In the genomic region with DNA sequence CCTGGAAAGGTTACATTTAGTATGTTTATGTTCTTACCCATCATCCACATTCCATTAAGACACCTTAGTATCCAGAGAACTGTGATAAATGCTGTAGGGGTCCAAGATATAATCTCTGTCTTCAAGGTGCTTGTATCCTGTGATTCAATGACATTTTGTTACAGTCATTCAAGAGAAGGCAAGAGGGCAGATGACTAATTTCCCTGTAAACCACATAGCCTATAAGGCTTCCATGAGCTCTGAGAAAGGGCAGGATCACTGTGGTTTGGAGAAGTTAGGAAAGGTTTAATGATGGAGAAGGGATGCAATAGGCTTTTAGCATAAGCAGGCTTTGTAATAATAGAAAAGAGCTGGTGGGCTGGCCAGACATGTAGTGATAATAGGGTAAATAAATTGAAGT, we compare ENCODE assay signal across 1 cellular context.
A peak's percentile ranks its signal among the peaks of the same experiment; 100 is the strongest.
TF ChIP-seq lines count a peak whose summit lies in the region.

No MANE protein-coding gene starts in this region.

TF ChIP-seq in IMR-90, 13 proteins besides CTCF, POLR2A, EP300 and RAD21:
- TF ChIP-seq FOS (IDR thresholded peaks at IDR 0.05; ENCODE audit: low read depth, low read length) (peak; percentile 66), CEBPB (IDR thresholded peaks at IDR 0.05; ENCODE audit: low read depth, low read length) (peak; percentile 59), NFE2L2 (IDR thresholded peaks at IDR 0.05; ENCODE audit: low read depth, low read length) (no peak)
